Comparison of ENCODE assay signal across 32 cellular contexts in genomic region chr2:69296421-69296820, GRCh38.
"Had no signal": no experiment of that assay in that cellular context is flagged by ENCODE, and none has a peak within 500 bp of the region (broad histone marks: within the 10 kb centered on the region; RNA-seq: fewer than 3 reads in every experiment).

No MANE protein-coding gene starts in this region.

- H3K4me1 Mint-ChIP-seq: naive B cell; naive thymus-derived CD8-positive, alpha-beta T cell; neural progenitor cell; stimulated activated memory B cell treated with anti-CD40 and anti-IgM and Interleukin-4, amounts not matched to agents 10 μg/mL and 1 μg/mL and 100 μg/mL, for 72 hours; stimulated activated naive CD8-positive, alpha-beta T cell treated with anti-CD3 and anti-CD28 coated beads, Interleukin-15, amount 100 ng/mL, for 72 hours had no signal

- H3K4me3 Mint-ChIP-seq: naive B cell; naive thymus-derived CD8-positive, alpha-beta T cell; natural killer cell treated with Interleukin-12 subunit alpha and Interleukin-12 subunit beta and Interleukin-15 and Interleukin-18, amount 100 ng/mL, for 72 hours; neural progenitor cell; stimulated activated memory B cell treated with anti-CD40 and anti-IgM and Interleukin-4, amounts not matched to agents 10 μg/mL and 1 μg/mL and 100 μg/mL, for 72 hours; stimulated activated naive CD8-positive, alpha-beta T cell treated with anti-CD3 and anti-CD28 coated beads, Interleukin-15, amount 100 ng/mL, for 72 hours; type B pancreatic cell had no signal

- H3K27ac ChIP-seq: neural progenitor cell, neutrophil, ovary, parathyroid adenoma, psoas muscle, skin epidermis, spleen, suprapubic skin, testis, tibial artery, transverse colon, upper lobe of right lung, uterus had no signal

- DNase-seq: naive B cell; naive thymus-derived CD8-positive, alpha-beta T cell; nucleus accumbens; ovary; posterior cingulate gyrus; psoas muscle; right cardiac atrium; spleen; stimulated activated CD4-positive, alpha-beta T cell treated with anti-CD3 and anti-CD28 coated beads, Interleukin-12 subunit alpha, Interleukin-12 subunit beta, amount 100 ng/mL, for 4 hours; stimulated activated CD4-positive, alpha-beta T cell treated with anti-CD3 and anti-CD28 coated beads, Interleukin-1b, Interleukin-23, amount 100 ng/mL, for 48 hours; stimulated activated CD4-positive, alpha-beta T cell treated with anti-CD3 and anti-CD28 coated beads, Interleukin-4, amount 100 ng/mL, for 1 hour; stimulated activated CD4-positive, alpha-beta T cell treated with anti-CD3 and anti-CD28 coated beads, Interleukin-4, amount 100 ng/mL, for 4 hours; stimulated activated CD8-positive, alpha-beta memory T cell treated with anti-CD3 and anti-CD28 coated beads, Interleukin-4, amount 100 ng/mL, for 48 hours; stimulated activated naive CD4-positive, alpha-beta T cell; stimulated activated naive CD8-positive, alpha-beta T cell treated with anti-CD3 and anti-CD28 coated beads, Interleukin-15, amount 100 ng/mL, for 72 hours; stimulated activated naive CD8-positive, alpha-beta T cell treated with anti-CD3 and anti-CD28 coated beads, Interleukin-15, Interleukin-2, amounts not matched to agents 100 U/mL and 50 U/mL, for 24 hours; substantia nigra; testis; tibial artery; transverse colon; upper lobe of right lung; uterus had no signal

- H3K36me3 Mint-ChIP-seq: naive B cell; naive thymus-derived CD8-positive, alpha-beta T cell; natural killer cell treated with Interleukin-12 subunit alpha and Interleukin-12 subunit beta and Interleukin-15 and Interleukin-18, amount 100 ng/mL, for 72 hours; neural progenitor cell; stimulated activated memory B cell treated with anti-CD40 and anti-IgM and Interleukin-4, amounts not matched to agents 10 μg/mL and 1 μg/mL and 100 μg/mL, for 72 hours; type B pancreatic cell had no signal

- H3K27ac Mint-ChIP-seq: naive thymus-derived CD8-positive, alpha-beta T cell; natural killer cell treated with Interleukin-12 subunit alpha and Interleukin-12 subunit beta and Interleukin-15 and Interleukin-18, amount 100 ng/mL, for 72 hours; neural progenitor cell; progenitor cell of endocrine pancreas; stimulated activated memory B cell treated with anti-CD40 and anti-IgM and Interleukin-4, amounts not matched to agents 10 μg/mL and 1 μg/mL and 100 μg/mL, for 72 hours; stimulated activated naive CD8-positive, alpha-beta T cell treated with anti-CD3 and anti-CD28 coated beads, Interleukin-15, amount 100 ng/mL, for 72 hours; type B pancreatic cell had no signal

- H3K36me3 ChIP-seq: neural progenitor cell, neutrophil, ovary, spleen, suprapubic skin, tibial artery, transverse colon, upper lobe of right lung, uterus had no signal

- H3K9me3 ChIP-seq: neutrophil, ovary, psoas muscle, spleen, suprapubic skin, testis, tibial artery, transverse colon, upper lobe of right lung, uterus had no signal

- H3K4me1 ChIP-seq: neural progenitor cell, psoas muscle, upper lobe of right lung, uterus had no signal

- H3K27me3 ChIP-seq: neural progenitor cell, neutrophil, ovary, spleen, suprapubic skin, testis, tibial artery, transverse colon, upper lobe of right lung, uterus had no signal

- ATAC-seq: naive thymus-derived CD8-positive, alpha-beta T cell; psoas muscle; right cardiac atrium; stimulated activated memory B cell treated with anti-CD40 and anti-IgM and Interleukin-4, amounts not matched to agents 10 μg/mL and 1 μg/mL and 100 μg/mL, for 72 hours; stimulated activated naive CD8-positive, alpha-beta T cell treated with anti-CD3 and anti-CD28 coated beads, Interleukin-15, amount 100 ng/mL, for 72 hours; stimulated activated naive CD8-positive, alpha-beta T cell treated with anti-CD3 and anti-CD28 coated beads, Interleukin-15, Interleukin-2, amounts not matched to agents 100 U/mL and 50 U/mL, for 24 hours; upper lobe of right lung had no signal

- H3K4me3 ChIP-seq: neural progenitor cell, ovary, psoas muscle, skin epidermis, smooth muscle cell, spleen, suprapubic skin, testis, tibial artery, transverse colon, upper lobe of right lung, uterus had no signal

- H2AFZ ChIP-seq: neural progenitor cell had no signal

- H3K9ac ChIP-seq: neural progenitor cell, parathyroid adenoma had no signal

- H3K4me2 ChIP-seq: neural progenitor cell, smooth muscle cell had no signal

- H3K9me3 Mint-ChIP-seq: naive B cell; naive thymus-derived CD8-positive, alpha-beta T cell; natural killer cell treated with Interleukin-12 subunit alpha and Interleukin-12 subunit beta and Interleukin-15 and Interleukin-18, amount 100 ng/mL, for 72 hours; neural progenitor cell; stimulated activated memory B cell treated with anti-CD40 and anti-IgM and Interleukin-4, amounts not matched to agents 10 μg/mL and 1 μg/mL and 100 μg/mL, for 72 hours; stimulated activated naive CD8-positive, alpha-beta T cell treated with anti-CD3 and anti-CD28 coated beads, Interleukin-15, amount 100 ng/mL, for 72 hours; type B pancreatic cell had no signal
